19 cellular contexts compared by ENCODE assay signal in genomic region chr16:84497418-84497817, GRCh38.
"Had no signal": no experiment of that assay in that cellular context is flagged by ENCODE, and none has a peak within 500 bp of the region (broad histone marks: within the 10 kb centered on the region; RNA-seq: fewer than 3 reads in every experiment).

No MANE protein-coding gene starts in this region.

- H3K27ac ChIP-seq: esophagus squamous epithelium, gastroesophageal sphincter, left lung, lower lobe of right lung, right atrium auricular region, sigmoid colon, skin epidermis, thyroid gland, uterus had no signal

- H3K27me3 ChIP-seq: esophagus squamous epithelium, gastroesophageal sphincter, left lung, right atrium auricular region, sigmoid colon, thyroid gland, uterus had no signal

- ATAC-seq: effector memory CD8-positive, alpha-beta T cell; gastroesophageal sphincter; left lung; lower lobe of right lung; natural killer cell had no signal

- H3K9me3 Mint-ChIP-seq: effector memory CD8-positive, alpha-beta T cell; natural killer cell had no signal

- H3K4me3 Mint-ChIP-seq: effector memory CD8-positive, alpha-beta T cell; memory B cell; mesothelial cell of epicardium; natural killer cell; neural crest cell; type B pancreatic cell had no signal

- H3K27me3 Mint-ChIP-seq: effector memory CD8-positive, alpha-beta T cell; memory B cell; type B pancreatic cell had no signal

- H3K4me1 Mint-ChIP-seq: natural killer cell, neural crest cell had no signal

- H3K27ac Mint-ChIP-seq: effector memory CD8-positive, alpha-beta T cell; memory B cell; mesothelial cell of epicardium; natural killer cell; type B pancreatic cell had no signal

- H3K9me3 ChIP-seq: esophagus squamous epithelium, gastroesophageal sphincter, lower lobe of right lung, right atrium auricular region, thyroid gland had no signal

- H3K4me3 ChIP-seq: esophagus squamous epithelium, gastroesophageal sphincter, left lung, lower lobe of right lung, right atrium auricular region, sigmoid colon, skin epidermis, thyroid gland, uterus had no signal

- H3K36me3 ChIP-seq: uterus had no signal

- DNase-seq: effector memory CD8-positive, alpha-beta T cell; esophagus squamous epithelium; foreskin fibroblast; hippocampal formation; left lung; lower lobe of right lung; natural killer cell; sigmoid colon; stimulated activated CD4-positive, alpha-beta T cell treated with anti-CD3 and anti-CD28 coated beads, Interleukin-2, amount 100 ng/mL, for 48 hours; stimulated activated naive CD4-positive, alpha-beta T cell treated with Interleukin-2 at 50 U/mL for 16 hours; thyroid gland; uterus had no signal

- H3K4me1 ChIP-seq: gastroesophageal sphincter, left lung, lower lobe of right lung, right atrium auricular region, sigmoid colon, thyroid gland, uterus had no signal
